8 cellular contexts compared by ENCODE assay signal in the genomic region with DNA sequence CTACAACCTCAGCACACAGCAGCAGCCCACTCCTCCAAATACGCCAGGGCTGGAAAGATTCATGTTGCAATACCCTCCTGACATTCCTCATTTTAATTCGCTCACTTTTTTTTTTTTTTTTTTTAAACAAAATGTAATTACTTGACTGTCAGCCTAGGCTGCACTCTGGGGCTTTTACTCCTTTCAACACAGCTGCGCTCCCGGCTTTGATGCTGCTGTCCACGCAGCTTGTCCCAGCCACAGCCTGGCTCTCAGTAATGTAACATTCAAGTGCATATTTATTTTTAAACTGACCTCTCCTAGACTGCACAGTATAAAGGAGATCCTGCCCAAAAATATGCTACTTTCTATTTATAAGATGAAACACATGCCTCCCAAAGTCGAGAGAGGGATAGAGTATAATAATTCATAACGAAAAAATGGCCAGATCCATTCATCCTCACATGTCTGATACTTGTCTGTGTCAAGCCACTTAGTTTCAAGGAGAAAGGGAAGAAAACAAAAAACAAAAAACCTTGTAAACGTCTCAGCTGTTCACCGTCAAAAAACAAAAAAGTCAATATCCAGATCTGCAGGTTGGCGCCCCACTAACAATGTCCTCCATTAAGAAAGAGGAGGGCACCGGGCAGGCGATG. TPM values are rescaled to one million over a fixed set of nuclear protein-coding genes. Genes with fewer than 3 reads are reported as not detected.
DNase-seq lines count a peak whose midpoint lies in the region; ATAC-seq, FAIRE-seq and TF ChIP-seq lines count a peak whose summit lies in the region.

No MANE protein-coding gene starts in this region.

- POLR2A ChIA-PET in SK-N-SH (lab: Yijun Ruan, JAX), result interaction anchor here (0.9 to 5.0 kb wide), 11 partner anchors 9 to 256 kb away, joined by 3 to 56 read pairs (median 5); partner anchors contain the start of gene RMDN2

- H2AFZ ChIP-seq in SK-N-SH (ENCODE audit: low read depth), result no peak overlapping the region

- no peak for FAIRE-seq in frontal cortex (lab: Jason Lieb, UNC)

- TF ChIP-seq RAD21 in SK-N-SH (IDR thresholded peaks at IDR 0.05; ENCODE audit: low read length), result peak; percentile 15; the same call in 1 of the 2 replicates

- TF ChIP-seq POLR2A in prostate gland (IDR thresholded peaks at IDR 0.05), result no peak

- ATAC-seq in HG03139 (IDR thresholded peaks at IDR 0.05; ENCODE audit: unreplicated experiment) (no peak), GM19023 (IDR thresholded peaks at IDR 0.05; ENCODE audit: unreplicated experiment) (no peak)

- H3F3A ChIP-seq in SK-N-SH (replicated peaks; ENCODE audit: insufficient read depth), result peaks cover 26% of the 10 kb centered on the region

- H3K4me1 ChIP-seq in SK-N-SH (ENCODE audit: control insufficient read depth in 1 of 2, insufficient read depth in 2 of 2, low read depth in 1 of 2, low read length in 1 of 2) (peaks cover 31 to 44% of the 10 kb centered on the region in 2 experiments), prostate gland (replicated peaks) (peaks cover 3% of the 10 kb centered on the region)

- peak overlapping the region; percentile 97 for H3K4me3 ChIP-seq in GM06990 (replicated peaks; ENCODE audit: low read depth, low read length)
- peak overlapping the region; percentile 80 to 100 for H3K4me3 ChIP-seq in SK-N-SH (ENCODE audit: low read depth in 2 of 2, low read length in 1 of 2)
- peak overlapping the region; percentile 93 for H3K4me3 ChIP-seq in fibroblast of villous mesenchyme (ENCODE audit: low read depth, low read length)
- H3K4me3 ChIP-seq in prostate gland, result peak overlapping the region; percentile 88 to 91

- H4K20me1 ChIP-seq in SK-N-SH (ENCODE audit: insufficient read depth), result peaks cover 51% of the 10 kb centered on the region

- H3K79me2 ChIP-seq in SK-N-SH (ENCODE audit: insufficient read depth), result peaks cover 60% of the 10 kb centered on the region

- TF ChIP-seq EP300 in SK-N-SH (IDR thresholded peaks at IDR 0.05; ENCODE audit: borderline replicate concordance in 1 of 2, low read depth in 1 of 2, low read length in 1 of 2), result no peak

- peak overlapping the region; percentile 92 for H3K9ac ChIP-seq in SK-N-SH

- H3K9me3 ChIP-seq in SK-N-SH (no peaks in the 10 kb centered on the region), prostate gland (no peaks in the 10 kb centered on the region)

- H3K9me2 ChIP-seq in SK-N-SH, result no peaks in the 10 kb centered on the region

- CTCF ChIA-PET in SK-N-SH (lab: Yijun Ruan, JAX), result interaction anchor here (0.6 to 6.4 kb wide), 18 partner anchors 8 to 274 kb away, joined by 3 to 55 read pairs (median 3); no protein-coding TSS in a partner anchor

- DNase-seq in GM06990 (ENCODE audit: extremely low read depth, insufficient read length) (no peak), SK-N-SH (no peak), fibroblast of villous mesenchyme (ENCODE audit: low read depth) (peak; percentile 44), prostate gland (ENCODE audit: low spot score) (no peak), frontal cortex (ENCODE audit: low spot score in 2 of 2) (no peak), medulla oblongata (ENCODE audit: extremely low spot score) (no peak)

- WGBS in SK-N-SH (ENCODE audit: low lambda C conversion rate), result 3% methylated on average over 12 of the region's 12 CpGs
- 15% methylated on average over 12 of the region's 12 CpGs for WGBS in prostate gland

- H3K36me3 ChIP-seq in GM06990 (ENCODE audit: control insufficient read depth, insufficient read depth, low read length) (peaks cover 1% of the 10 kb centered on the region; the same call in 1 of the 2 replicates), SK-N-SH (replicated peaks in 1 of 2; ENCODE audit: control insufficient read depth in 1 of 2, insufficient read depth in 2 of 2, low read length in 1 of 2) (peaks cover 43 to 45% of the 10 kb centered on the region in 2 experiments), prostate gland (no peaks in the 10 kb centered on the region)

- H3K27me3 ChIP-seq in GM06990 (replicated peaks; ENCODE audit: control insufficient read depth, insufficient read depth, low read length) (no peaks in the 10 kb centered on the region), SK-N-SH (ENCODE audit: insufficient read depth) (no peaks in the 10 kb centered on the region), prostate gland (replicated peaks; ENCODE audit: insufficient read depth) (no peaks in the 10 kb centered on the region)

- intact Hi-C loops in prostate gland (cut with DNase I), result loop anchor here (2.0 to 5.0 kb wide), 3 partner anchors 112 to 207 kb away; no protein-coding TSS in a partner anchor

- H3K4me2 ChIP-seq in SK-N-SH, result peak overlapping the region; percentile 86

- no peak for TF ChIP-seq CTCF in GM06990 (IDR thresholded peaks at IDR 0.05; ENCODE audit: insufficient read depth, low read length, poor library complexity, severe bottlenecking)
- TF ChIP-seq CTCF in SK-N-SH (IDR thresholded peaks at IDR 0.05), result no peak
- no peak for TF ChIP-seq CTCF in fibroblast of villous mesenchyme (IDR thresholded peaks at IDR 0.05; ENCODE audit: insufficient read depth, low read depth, low read length)
- TF ChIP-seq CTCF in prostate gland (IDR thresholded peaks at IDR 0.05), result no peak

- H3K27ac ChIP-seq in SK-N-SH (ENCODE audit: low read depth in 2 of 2, low read length in 1 of 2) (peak overlapping the region; percentile 86 to 99), prostate gland (peak overlapping the region; percentile 93 to 94)

TF ChIP-seq in SK-N-SH, 30 proteins besides CTCF, POLR2A, EP300 and RAD21:
- TF ChIP-seq SIN3A (IDR thresholded peaks at IDR 0.05; ENCODE audit: borderline replicate concordance, low read depth, low read length) (0 out of 2 replicates have a peak, but pooled peaks have one; percentile 67), MXI1 (IDR thresholded peaks at IDR 0.05; ENCODE audit: low read depth, low read length) (peak; percentile 71), TEAD4 (IDR thresholded peaks at IDR 0.05; ENCODE audit: borderline replicate concordance, insufficient read depth) (no peak), SMC3 (IDR thresholded peaks at IDR 0.05; ENCODE audit: low read depth, low read length) (0 out of 2 replicates have a peak, but pooled peaks have one; percentile 1), RFX5 (IDR thresholded peaks at IDR 0.05; ENCODE audit: low read length) (no peak), NFIC (IDR thresholded peaks at IDR 0.05; ENCODE audit: borderline replicate concordance) (no peak), RCOR1 (IDR thresholded peaks at IDR 0.05; ENCODE audit: low read length) (no peak)
- TF ChIP-seq, protein P1, sequence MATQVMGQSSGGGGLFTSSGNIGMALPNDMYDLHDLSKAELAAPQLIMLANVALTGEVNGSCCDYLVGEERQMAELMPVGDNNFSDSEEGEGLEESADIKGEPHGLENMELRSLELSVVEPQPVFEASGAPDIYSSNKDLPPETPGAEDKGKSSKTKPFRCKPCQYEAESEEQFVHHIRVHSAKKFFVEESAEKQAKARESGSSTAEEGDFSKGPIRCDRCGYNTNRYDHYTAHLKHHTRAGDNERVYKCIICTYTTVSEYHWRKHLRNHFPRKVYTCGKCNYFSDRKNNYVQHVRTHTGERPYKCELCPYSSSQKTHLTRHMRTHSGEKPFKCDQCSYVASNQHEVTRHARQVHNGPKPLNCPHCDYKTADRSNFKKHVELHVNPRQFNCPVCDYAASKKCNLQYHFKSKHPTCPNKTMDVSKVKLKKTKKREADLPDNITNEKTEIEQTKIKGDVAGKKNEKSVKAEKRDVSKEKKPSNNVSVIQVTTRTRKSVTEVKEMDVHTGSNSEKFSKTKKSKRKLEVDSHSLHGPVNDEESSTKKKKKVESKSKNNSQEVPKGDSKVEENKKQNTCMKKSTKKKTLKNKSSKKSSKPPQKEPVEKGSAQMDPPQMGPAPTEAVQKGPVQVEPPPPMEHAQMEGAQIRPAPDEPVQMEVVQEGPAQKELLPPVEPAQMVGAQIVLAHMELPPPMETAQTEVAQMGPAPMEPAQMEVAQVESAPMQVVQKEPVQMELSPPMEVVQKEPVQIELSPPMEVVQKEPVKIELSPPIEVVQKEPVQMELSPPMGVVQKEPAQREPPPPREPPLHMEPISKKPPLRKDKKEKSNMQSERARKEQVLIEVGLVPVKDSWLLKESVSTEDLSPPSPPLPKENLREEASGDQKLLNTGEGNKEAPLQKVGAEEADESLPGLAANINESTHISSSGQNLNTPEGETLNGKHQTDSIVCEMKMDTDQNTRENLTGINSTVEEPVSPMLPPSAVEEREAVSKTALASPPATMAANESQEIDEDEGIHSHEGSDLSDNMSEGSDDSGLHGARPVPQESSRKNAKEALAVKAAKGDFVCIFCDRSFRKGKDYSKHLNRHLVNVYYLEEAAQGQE (IDR thresholded peaks at IDR 0.05; ENCODE audit: low read depth, low read length), result peak; percentile 81

RNA-seq across cellular contexts. Expression of gene CDC42EP3, which starts 0.9 kb away (rescaled TPM):
- polyA plus RNA-seq in SK-N-SH (2012; rRNA removed), result 87.5 and 105 TPM in 2 replicates
- polyA plus RNA-seq in SK-N-SH (2012; cell fraction: cytosol; rRNA removed), result 92.7 and 103 TPM in 2 replicates
- polyA plus RNA-seq in SK-N-SH (2012; cell fraction: nucleus; rRNA removed), result 70.1 and 83.8 TPM in 2 replicates
- total RNA-seq in fibroblast of villous mesenchyme, result 105 and 132 TPM in 2 replicates
- total RNA-seq in prostate gland, result 10 to 100 TPM; 38.5 to 75.5 TPM
- 22.4 TPM for total RNA-seq in frontal cortex
